In the genomic region with DNA sequence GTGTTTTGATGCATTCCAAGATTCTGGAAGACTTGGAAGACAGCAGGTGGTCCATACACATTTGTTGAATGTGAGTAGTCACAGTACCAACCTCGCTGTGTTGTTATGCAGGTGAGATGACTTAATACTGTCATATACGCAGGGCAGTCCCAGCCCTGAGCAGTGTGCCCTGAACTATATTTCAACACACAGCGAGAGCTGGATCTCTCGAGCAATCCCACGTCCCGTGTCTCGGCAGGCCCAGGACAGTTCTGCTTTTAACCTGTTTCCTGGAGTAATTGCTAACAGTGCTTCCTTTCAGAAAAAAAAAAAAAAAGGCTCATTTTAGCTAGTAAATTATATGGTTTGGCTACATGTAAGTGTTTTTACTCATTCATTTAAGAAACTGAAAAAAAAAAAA, we compare ENCODE assay signal across 1 cellular context.
TF ChIP-seq lines count a peak whose summit lies in the region.

No MANE protein-coding gene starts in this region.

TF ChIP-seq in HepG2, 621 proteins besides CTCF, POLR2A, EP300 and RAD21 (continued from another document):
- TF ChIP-seq, protein P1, sequence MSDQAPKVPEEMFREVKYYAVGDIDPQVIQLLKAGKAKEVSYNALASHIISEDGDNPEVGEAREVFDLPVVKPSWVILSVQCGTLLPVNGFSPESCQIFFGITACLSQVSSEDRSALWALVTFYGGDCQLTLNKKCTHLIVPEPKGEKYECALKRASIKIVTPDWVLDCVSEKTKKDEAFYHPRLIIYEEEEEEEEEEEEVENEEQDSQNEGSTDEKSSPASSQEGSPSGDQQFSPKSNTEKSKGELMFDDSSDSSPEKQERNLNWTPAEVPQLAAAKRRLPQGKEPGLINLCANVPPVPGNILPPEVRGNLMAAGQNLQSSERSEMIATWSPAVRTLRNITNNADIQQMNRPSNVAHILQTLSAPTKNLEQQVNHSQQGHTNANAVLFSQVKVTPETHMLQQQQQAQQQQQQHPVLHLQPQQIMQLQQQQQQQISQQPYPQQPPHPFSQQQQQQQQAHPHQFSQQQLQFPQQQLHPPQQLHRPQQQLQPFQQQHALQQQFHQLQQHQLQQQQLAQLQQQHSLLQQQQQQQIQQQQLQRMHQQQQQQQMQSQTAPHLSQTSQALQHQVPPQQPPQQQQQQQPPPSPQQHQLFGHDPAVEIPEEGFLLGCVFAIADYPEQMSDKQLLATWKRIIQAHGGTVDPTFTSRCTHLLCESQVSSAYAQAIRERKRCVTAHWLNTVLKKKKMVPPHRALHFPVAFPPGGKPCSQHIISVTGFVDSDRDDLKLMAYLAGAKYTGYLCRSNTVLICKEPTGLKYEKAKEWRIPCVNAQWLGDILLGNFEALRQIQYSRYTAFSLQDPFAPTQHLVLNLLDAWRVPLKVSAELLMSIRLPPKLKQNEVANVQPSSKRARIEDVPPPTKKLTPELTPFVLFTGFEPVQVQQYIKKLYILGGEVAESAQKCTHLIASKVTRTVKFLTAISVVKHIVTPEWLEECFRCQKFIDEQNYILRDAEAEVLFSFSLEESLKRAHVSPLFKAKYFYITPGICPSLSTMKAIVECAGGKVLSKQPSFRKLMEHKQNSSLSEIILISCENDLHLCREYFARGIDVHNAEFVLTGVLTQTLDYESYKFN (CRISPR knock-in tag; conservative IDR thresholded peaks at IDR 0.05) = no peak
- no peak for TF ChIP-seq JUN (CRISPR knock-in tag; IDR thresholded peaks at IDR 0.05)
- TF ChIP-seq, protein P2, sequence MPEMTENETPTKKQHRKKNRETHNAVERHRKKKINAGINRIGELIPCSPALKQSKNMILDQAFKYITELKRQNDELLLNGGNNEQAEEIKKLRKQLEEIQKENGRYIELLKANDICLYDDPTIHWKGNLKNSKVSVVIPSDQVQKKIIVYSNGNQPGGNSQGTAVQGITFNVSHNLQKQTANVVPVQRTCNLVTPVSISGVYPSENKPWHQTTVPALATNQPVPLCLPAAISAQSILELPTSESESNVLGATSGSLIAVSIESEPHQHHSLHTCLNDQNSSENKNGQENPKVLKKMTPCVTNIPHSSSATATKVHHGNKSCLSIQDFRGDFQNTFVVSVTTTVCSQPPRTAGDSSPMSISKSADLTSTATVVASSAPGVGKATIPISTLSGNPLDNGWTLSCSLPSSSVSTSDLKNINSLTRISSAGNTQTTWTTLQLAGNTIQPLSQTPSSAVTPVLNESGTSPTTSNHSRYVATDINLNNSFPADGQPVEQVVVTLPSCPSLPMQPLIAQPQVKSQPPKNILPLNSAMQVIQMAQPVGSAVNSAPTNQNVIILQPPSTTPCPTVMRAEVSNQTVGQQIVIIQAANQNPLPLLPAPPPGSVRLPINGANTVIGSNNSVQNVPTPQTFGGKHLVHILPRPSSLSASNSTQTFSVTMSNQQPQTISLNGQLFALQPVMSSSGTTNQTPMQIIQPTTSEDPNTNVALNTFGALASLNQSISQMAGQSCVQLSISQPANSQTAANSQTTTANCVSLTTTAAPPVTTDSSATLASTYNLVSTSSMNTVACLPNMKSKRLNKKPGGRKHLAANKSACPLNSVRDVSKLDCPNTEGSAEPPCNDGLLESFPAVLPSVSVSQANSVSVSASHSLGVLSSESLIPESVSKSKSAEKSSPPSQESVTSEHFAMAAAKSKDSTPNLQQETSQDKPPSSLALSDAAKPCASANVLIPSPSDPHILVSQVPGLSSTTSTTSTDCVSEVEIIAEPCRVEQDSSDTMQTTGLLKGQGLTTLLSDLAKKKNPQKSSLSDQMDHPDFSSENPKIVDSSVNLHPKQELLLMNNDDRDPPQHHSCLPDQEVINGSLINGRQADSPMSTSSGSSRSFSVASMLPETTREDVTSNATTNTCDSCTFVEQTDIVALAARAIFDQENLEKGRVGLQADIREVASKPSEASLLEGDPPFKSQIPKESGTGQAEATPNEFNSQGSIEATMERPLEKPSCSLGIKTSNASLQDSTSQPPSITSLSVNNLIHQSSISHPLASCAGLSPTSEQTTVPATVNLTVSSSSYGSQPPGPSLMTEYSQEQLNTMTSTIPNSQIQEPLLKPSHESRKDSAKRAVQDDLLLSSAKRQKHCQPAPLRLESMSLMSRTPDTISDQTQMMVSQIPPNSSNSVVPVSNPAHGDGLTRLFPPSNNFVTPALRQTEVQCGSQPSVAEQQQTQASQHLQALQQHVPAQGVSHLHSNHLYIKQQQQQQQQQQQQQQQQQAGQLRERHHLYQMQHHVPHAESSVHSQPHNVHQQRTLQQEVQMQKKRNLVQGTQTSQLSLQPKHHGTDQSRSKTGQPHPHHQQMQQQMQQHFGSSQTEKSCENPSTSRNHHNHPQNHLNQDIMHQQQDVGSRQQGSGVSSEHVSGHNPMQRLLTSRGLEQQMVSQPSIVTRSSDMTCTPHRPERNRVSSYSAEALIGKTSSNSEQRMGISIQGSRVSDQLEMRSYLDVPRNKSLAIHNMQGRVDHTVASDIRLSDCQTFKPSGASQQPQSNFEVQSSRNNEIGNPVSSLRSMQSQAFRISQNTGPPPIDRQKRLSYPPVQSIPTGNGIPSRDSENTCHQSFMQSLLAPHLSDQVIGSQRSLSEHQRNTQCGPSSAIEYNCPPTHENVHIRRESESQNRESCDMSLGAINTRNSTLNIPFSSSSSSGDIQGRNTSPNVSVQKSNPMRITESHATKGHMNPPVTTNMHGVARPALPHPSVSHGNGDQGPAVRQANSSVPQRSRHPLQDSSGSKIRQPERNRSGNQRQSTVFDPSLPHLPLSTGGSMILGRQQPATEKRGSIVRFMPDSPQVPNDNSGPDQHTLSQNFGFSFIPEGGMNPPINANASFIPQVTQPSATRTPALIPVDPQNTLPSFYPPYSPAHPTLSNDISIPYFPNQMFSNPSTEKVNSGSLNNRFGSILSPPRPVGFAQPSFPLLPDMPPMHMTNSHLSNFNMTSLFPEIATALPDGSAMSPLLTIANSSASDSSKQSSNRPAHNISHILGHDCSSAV (CRISPR knock-in tag; IDR thresholded peaks at IDR 0.05; ENCODE audit: borderline replicate concordance) = no peak
- TF ChIP-seq, protein P3, sequence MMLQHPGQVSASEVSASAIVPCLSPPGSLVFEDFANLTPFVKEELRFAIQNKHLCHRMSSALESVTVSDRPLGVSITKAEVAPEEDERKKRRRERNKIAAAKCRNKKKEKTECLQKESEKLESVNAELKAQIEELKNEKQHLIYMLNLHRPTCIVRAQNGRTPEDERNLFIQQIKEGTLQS (CRISPR knock-in tag; IDR thresholded peaks at IDR 0.05) = no peak
- TF ChIP-seq ZNF180 (CRISPR knock-in tag; IDR thresholded peaks at IDR 0.05; ENCODE audit: borderline replicate concordance, low read depth) = no peak
- TF ChIP-seq, protein P4, sequence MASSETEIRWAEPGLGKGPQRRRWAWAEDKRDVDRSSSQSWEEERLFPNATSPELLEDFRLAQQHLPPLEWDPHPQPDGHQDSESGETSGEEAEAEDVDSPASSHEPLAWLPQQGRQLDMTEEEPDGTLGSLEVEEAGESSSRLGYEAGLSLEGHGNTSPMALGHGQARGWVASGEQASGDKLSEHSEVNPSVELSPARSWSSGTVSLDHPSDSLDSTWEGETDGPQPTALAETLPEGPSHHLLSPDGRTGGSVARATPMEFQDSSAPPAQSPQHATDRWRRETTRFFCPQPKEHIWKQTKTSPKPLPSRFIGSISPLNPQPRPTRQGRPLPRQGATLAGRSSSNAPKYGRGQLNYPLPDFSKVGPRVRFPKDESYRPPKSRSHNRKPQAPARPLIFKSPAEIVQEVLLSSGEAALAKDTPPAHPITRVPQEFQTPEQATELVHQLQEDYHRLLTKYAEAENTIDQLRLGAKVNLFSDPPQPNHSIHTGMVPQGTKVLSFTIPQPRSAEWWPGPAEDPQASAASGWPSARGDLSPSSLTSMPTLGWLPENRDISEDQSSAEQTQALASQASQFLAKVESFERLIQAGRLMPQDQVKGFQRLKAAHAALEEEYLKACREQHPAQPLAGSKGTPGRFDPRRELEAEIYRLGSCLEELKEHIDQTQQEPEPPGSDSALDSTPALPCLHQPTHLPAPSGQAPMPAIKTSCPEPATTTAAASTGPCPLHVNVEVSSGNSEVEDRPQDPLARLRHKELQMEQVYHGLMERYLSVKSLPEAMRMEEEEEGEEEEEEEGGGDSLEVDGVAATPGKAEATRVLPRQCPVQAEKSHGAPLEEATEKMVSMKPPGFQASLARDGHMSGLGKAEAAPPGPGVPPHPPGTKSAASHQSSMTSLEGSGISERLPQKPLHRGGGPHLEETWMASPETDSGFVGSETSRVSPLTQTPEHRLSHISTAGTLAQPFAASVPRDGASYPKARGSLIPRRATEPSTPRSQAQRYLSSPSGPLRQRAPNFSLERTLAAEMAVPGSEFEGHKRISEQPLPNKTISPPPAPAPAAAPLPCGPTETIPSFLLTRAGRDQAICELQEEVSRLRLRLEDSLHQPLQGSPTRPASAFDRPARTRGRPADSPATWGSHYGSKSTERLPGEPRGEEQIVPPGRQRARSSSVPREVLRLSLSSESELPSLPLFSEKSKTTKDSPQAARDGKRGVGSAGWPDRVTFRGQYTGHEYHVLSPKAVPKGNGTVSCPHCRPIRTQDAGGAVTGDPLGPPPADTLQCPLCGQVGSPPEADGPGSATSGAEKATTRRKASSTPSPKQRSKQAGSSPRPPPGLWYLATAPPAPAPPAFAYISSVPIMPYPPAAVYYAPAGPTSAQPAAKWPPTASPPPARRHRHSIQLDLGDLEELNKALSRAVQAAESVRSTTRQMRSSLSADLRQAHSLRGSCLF (CRISPR knock-in tag; IDR thresholded peaks at IDR 0.05; ENCODE audit: borderline replicate concordance) = no peak
- no peak for TF ChIP-seq ARHGAP35 (CRISPR knock-in tag; IDR thresholded peaks at IDR 0.05; ENCODE audit: borderline replicate concordance)
